In genomic region chr12:51914034-51914923, GRCh38 we compare ENCODE assay signal across 14 cellular contexts. TPM values are rescaled to one million over a fixed set of nuclear protein-coding genes. Genes with fewer than 3 reads are reported as not detected.
"Had no signal": no experiment of that assay in that cellular context is flagged by ENCODE, and none has a peak within 500 bp of the region (broad histone marks: within the 10 kb centered on the region; RNA-seq: fewer than 3 reads in every experiment).

No MANE protein-coding gene starts in this region.

- DNase-seq: activated CD8-positive, alpha-beta memory T cell treated with anti-CD3 and anti-CD28 coated beads, Interleukin-2, amount 50 U/mL, for 4 hours; activated CD8-positive, alpha-beta T cell treated with anti-CD3 and anti-CD28 coated beads for 36 hours; activated naive CD4-positive, alpha-beta T cell; activated naive CD8-positive, alpha-beta T cell treated with anti-CD3 and anti-CD28 coated beads, Interleukin-2, amount 50 U/mL, for 24 hours; activated T-cell treated with anti-CD3 and anti-CD28 coated beads, Interleukin-2, amount 50 U/mL, for 72 hours; foreskin keratinocyte; head of caudate nucleus; stimulated activated CD4-positive, alpha-beta T cell treated with anti-CD3 and anti-CD28 coated beads, Interleukin-1b, Interleukin-23, amount 100 ng/mL, for 48 hours; stimulated activated naive B cell treated with anti-CD40 and anti-IgM and Interleukin-4, amounts not matched to agents 10 μg/mL and 1 μg/mL and 100 μg/mL, for 72 hours had no signal

- H3K27ac ChIP-seq: foreskin keratinocyte had no signal

- H3K27ac Mint-ChIP-seq: activated CD8-positive, alpha-beta T cell treated with anti-CD3 and anti-CD28 coated beads for 36 hours; activated naive CD8-positive, alpha-beta T cell treated with anti-CD3 and anti-CD28 coated beads, Interleukin-2, amount 50 U/mL, for 24 hours; activated T-cell treated with anti-CD3 and anti-CD28 coated beads, Interleukin-2, amount 50 U/mL, for 72 hours; mesothelial cell of epicardium; stimulated activated naive B cell treated with anti-CD40 and anti-IgM and Interleukin-4, amounts not matched to agents 10 μg/mL and 1 μg/mL and 100 μg/mL, for 72 hours had no signal

- H3K4me1 Mint-ChIP-seq: activated naive CD8-positive, alpha-beta T cell treated with anti-CD3 and anti-CD28 coated beads, Interleukin-2, amount 50 U/mL, for 24 hours had no signal

- H3K9me3 Mint-ChIP-seq: activated CD8-positive, alpha-beta T cell treated with anti-CD3 and anti-CD28 coated beads for 36 hours; activated naive CD8-positive, alpha-beta T cell treated with anti-CD3 and anti-CD28 coated beads, Interleukin-2, amount 50 U/mL, for 24 hours; activated T-cell treated with anti-CD3 and anti-CD28 coated beads, Interleukin-2, amount 50 U/mL, for 72 hours; mesothelial cell of epicardium; stimulated activated naive B cell treated with anti-CD40 and anti-IgM and Interleukin-4, amounts not matched to agents 10 μg/mL and 1 μg/mL and 100 μg/mL, for 72 hours had no signal

- H3K36me3 Mint-ChIP-seq: mesothelial cell of epicardium; stimulated activated naive B cell treated with anti-CD40 and anti-IgM and Interleukin-4, amounts not matched to agents 10 μg/mL and 1 μg/mL and 100 μg/mL, for 72 hours had no signal

- H3K4me1 ChIP-seq: foreskin keratinocyte had no signal

- ATAC-seq: activated CD8-positive, alpha-beta T cell treated with anti-CD3 and anti-CD28 coated beads for 36 hours; activated naive CD8-positive, alpha-beta T cell treated with anti-CD3 and anti-CD28 coated beads, Interleukin-2, amount 50 U/mL, for 24 hours; activated T-cell treated with anti-CD3 and anti-CD28 coated beads, Interleukin-2, amount 50 U/mL, for 72 hours; foreskin keratinocyte; left lobe of liver; stimulated activated naive B cell treated with anti-CD40 and anti-IgM and Interleukin-4, amounts not matched to agents 10 μg/mL and 1 μg/mL and 100 μg/mL, for 72 hours had no signal

- H3K4me3 Mint-ChIP-seq: activated CD8-positive, alpha-beta T cell treated with anti-CD3 and anti-CD28 coated beads for 36 hours; activated naive CD8-positive, alpha-beta T cell treated with anti-CD3 and anti-CD28 coated beads, Interleukin-2, amount 50 U/mL, for 24 hours; activated T-cell treated with anti-CD3 and anti-CD28 coated beads, Interleukin-2, amount 50 U/mL, for 72 hours; mesothelial cell of epicardium; stimulated activated naive B cell treated with anti-CD40 and anti-IgM and Interleukin-4, amounts not matched to agents 10 μg/mL and 1 μg/mL and 100 μg/mL, for 72 hours had no signal

RNA-seq across cellular contexts. Expression of gene ACVRL1, which starts 7.0 kb away (rescaled TPM):
- total RNA-seq: activated CD8-positive, alpha-beta T cell treated with anti-CD3 and anti-CD28 coated beads for 36 hours; activated T-cell treated with anti-CD3 and anti-CD28 coated beads, Interleukin-2, amount 50 U/mL, for 72 hours; foreskin keratinocyte; mesothelial cell of epicardium had no signal

RNA-seq across cellular contexts. Expression of gene ANKRD33, which starts 26.4 kb away (rescaled TPM):
- total RNA-seq: activated CD8-positive, alpha-beta T cell treated with anti-CD3 and anti-CD28 coated beads for 36 hours; activated T-cell treated with anti-CD3 and anti-CD28 coated beads, Interleukin-2, amount 50 U/mL, for 72 hours; astrocyte; foreskin keratinocyte; left lobe of liver; myocyte; ureter had no signal
- polyA plus RNA-seq: foreskin keratinocyte had no signal
